ENCODE assay signal across 2 cellular contexts in genomic region chr22:25131198-25131887, GRCh38.
TF ChIP-seq lines count a peak whose summit lies in the region.

No MANE protein-coding gene starts in this region.

TF ChIP-seq in liver, 16 proteins besides CTCF, POLR2A, EP300 and RAD21:
- peak; percentile 22 for TF ChIP-seq ATF3 (IDR thresholded peaks at IDR 0.05)
- no peak for TF ChIP-seq HNF4G (IDR thresholded peaks at IDR 0.05)
- TF ChIP-seq TAF1 (conservative IDR thresholded peaks at IDR 0.05), result no peak
- TF ChIP-seq REST (IDR thresholded peaks at IDR 0.05), result no peak
- peak; percentile 66 for TF ChIP-seq YY1 (IDR thresholded peaks at IDR 0.05)
- TF ChIP-seq NR2F2 (IDR thresholded peaks at IDR 0.05), result no peak
- no peak for TF ChIP-seq ZBTB33 (IDR thresholded peaks at IDR 0.05)
- TF ChIP-seq MAX (IDR thresholded peaks at IDR 0.05), result peak; percentile 54
- no peak for TF ChIP-seq FOXA2 (IDR thresholded peaks at IDR 0.05)
- peak; percentile 36 to 63 for TF ChIP-seq HNF4A (conservative IDR thresholded peaks at IDR 0.05)
- TF ChIP-seq JUND (IDR thresholded peaks at IDR 0.05), result peak; percentile 58 to 90
- no peak for TF ChIP-seq FOXA1 (IDR thresholded peaks at IDR 0.05)
- no peak for TF ChIP-seq EGR1 (IDR thresholded peaks at IDR 0.05; ENCODE audit: low read depth in 2 of 2)
- peak; percentile 33 for TF ChIP-seq SP1 (IDR thresholded peaks at IDR 0.05)
- no peak for TF ChIP-seq GABPA (IDR thresholded peaks at IDR 0.05 in 1 of 2, conservative IDR thresholded peaks at IDR 0.05 in 1 of 2)
- TF ChIP-seq RXRA (IDR thresholded peaks at IDR 0.05), result peak; percentile 53 to 82
TF ChIP-seq in liver: peak in this region for 7.

TF ChIP-seq in HepG2, 621 proteins besides CTCF, POLR2A, EP300 and RAD21:
- TF ChIP-seq PRDM4 (CRISPR knock-in tag; IDR thresholded peaks at IDR 0.05; ENCODE audit: borderline replicate concordance) (no peak), NFE2L2 (IDR thresholded peaks at IDR 0.05; ENCODE audit: low read length) (no peak), EZH2 (conservative IDR thresholded peaks at IDR 0.05; ENCODE audit: low read depth, low read length) (no peak), SP4 (CRISPR knock-in tag; IDR thresholded peaks at IDR 0.05) (no peak), CAMTA2 (CRISPR knock-in tag; IDR thresholded peaks at IDR 0.05; ENCODE audit: borderline replicate concordance) (no peak), ONECUT2 (CRISPR knock-in tag; IDR thresholded peaks at IDR 0.05) (no peak), KDM6A (CRISPR knock-in tag; IDR thresholded peaks at IDR 0.05; ENCODE audit: low read depth) (no peak)
- TF ChIP-seq, protein P1, sequence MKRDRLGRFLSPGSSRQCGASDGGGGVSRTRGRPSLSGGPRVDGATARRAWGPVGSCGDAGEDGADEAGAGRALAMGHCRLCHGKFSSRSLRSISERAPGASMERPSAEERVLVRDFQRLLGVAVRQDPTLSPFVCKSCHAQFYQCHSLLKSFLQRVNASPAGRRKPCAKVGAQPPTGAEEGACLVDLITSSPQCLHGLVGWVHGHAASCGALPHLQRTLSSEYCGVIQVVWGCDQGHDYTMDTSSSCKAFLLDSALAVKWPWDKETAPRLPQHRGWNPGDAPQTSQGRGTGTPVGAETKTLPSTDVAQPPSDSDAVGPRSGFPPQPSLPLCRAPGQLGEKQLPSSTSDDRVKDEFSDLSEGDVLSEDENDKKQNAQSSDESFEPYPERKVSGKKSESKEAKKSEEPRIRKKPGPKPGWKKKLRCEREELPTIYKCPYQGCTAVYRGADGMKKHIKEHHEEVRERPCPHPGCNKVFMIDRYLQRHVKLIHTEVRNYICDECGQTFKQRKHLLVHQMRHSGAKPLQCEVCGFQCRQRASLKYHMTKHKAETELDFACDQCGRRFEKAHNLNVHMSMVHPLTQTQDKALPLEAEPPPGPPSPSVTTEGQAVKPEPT (CRISPR knock-in tag; IDR thresholded peaks at IDR 0.05; ENCODE audit: low read depth), result no peak
TF ChIP-seq in HepG2: peak in this region for 0.
